ENCODE assay signal across 1 cellular context in the genomic region with DNA sequence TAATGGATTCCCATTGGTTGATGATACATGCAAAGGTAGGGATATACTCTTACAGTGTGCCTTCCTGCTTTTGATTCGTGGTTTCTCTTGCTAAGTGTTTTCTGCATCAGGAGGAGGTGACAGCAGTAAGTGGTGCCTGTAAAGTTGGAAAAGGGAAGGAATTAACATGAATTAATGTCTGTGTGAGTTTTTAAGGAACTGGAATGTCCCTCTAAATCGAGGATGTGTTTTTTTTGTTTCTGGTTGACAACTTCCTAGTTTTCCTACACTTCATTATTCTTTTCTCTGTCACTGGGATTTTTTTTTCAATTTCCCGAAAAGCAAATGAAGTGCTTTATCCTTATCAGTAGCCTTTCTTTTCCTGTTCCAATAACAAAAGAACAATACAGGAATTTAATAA.
TF ChIP-seq lines count a peak whose summit lies in the region.

No MANE protein-coding gene starts in this region.

TF ChIP-seq in endothelial cell of umbilical vein, 7 proteins besides CTCF, POLR2A, EP300 and RAD21:
- TF ChIP-seq MYC (IDR thresholded peaks at IDR 0.05; ENCODE audit: low read depth, low read length) (no peak), JUN (IDR thresholded peaks at IDR 0.05; ENCODE audit: borderline replicate concordance, insufficient read depth, insufficient read length, low read depth) (peak; percentile 10)
- TF ChIP-seq, protein P1, sequence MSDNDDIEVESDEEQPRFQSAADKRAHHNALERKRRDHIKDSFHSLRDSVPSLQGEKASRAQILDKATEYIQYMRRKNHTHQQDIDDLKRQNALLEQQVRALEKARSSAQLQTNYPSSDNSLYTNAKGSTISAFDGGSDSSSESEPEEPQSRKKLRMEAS (IDR thresholded peaks at IDR 0.05; ENCODE audit: insufficient read depth, insufficient read length), result no peak
TF ChIP-seq in endothelial cell of umbilical vein: peak in this region for 1.
